In the genomic region with DNA sequence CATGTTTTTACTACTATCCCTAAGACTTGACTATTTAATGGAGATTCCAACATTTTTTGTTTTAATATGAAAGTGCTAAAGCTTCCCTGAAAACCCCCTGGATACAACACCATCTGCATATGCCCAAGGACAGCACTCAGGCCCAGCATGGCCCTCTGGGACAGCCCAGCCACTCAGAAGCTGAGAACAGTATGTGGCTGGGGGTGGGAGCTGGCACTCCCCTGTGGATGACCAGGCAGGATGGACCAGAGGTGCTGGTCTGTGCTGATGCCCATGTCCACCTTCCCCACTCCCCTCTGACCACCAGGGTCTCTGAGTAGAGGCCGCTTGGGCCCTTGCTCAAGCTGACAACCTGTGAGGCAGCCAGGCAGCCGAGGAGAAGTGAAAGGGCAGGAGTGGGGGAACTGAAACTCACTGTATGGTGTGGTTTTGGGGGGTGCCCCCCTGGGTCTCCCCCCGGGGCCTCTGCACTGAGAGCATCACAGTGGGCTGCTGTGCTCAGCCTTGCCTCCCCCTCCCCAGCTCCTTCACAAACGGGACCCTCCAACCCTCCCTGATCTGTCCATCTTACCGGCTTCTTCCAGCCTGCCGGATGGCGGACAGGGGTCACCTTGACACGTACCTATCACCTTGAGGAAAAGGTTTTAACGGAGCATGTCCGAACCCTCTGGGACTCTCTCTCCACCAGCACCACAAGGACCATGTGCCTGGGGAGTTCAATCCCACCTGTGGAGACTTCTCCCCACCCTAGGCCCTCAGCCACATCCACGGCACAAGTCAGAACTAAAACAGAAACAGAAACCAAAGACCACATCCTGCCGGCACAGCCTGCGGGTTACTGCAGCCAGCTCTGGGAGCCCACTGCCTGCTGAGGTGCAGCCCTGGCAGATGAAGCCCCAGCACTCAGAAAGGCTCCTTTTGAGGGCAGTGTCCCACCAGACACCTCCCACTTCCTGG, we compare ENCODE assay signal across 8 cellular contexts. TPM values are rescaled to one million over a fixed set of nuclear protein-coding genes. Genes with fewer than 3 reads are reported as not detected.
DNase-seq lines count a peak whose midpoint lies in the region; ATAC-seq and TF ChIP-seq lines count a peak whose summit lies in the region.

A gene (minus strand): TSS at position 785 of the 957 bp plus-strand sequence. CDS start 14,798 bp downstream, outside the sequence.

- POLR2A ChIA-PET in activated CD4-positive, alpha-beta T cell treated with anti-CD3 and anti-CD28 coated beads for 36 hours (lab: Charles Lee), result no interaction called here

- ATAC-seq in GM19395 (IDR thresholded peaks at IDR 0.05; ENCODE audit: unreplicated experiment) (peak; percentile 87), HG03521 (IDR thresholded peaks at IDR 0.05; ENCODE audit: unreplicated experiment) (peak; percentile 85)
- ATAC-seq in activated CD4-positive, alpha-beta T cell treated with anti-CD3 and anti-CD28 coated beads for 36 hours, result peak; percentile 97

- no peak within 1 kb of the TSS for H3K9ac ChIP-seq in rectal smooth muscle tissue (ENCODE audit: low read length)

- no peaks in the 10 kb centered on the region for H3K27me3 ChIP-seq in dorsolateral prefrontal cortex
- no peaks in the 10 kb centered on the region for H3K27me3 ChIP-seq in rectal smooth muscle tissue (ENCODE audit: control insufficient read depth, insufficient read depth, low read length)

- intact Hi-C loops in activated CD4-positive, alpha-beta T cell treated with anti-CD3 and anti-CD28 coated beads for 36 hours (cut with DNase I, micrococcal nuclease), result loop anchor here (1.0 to 2.0 kb wide), 3 partner anchors 26 to 247 kb away; a partner anchor contains a TSS
- intact Hi-C loops in dorsolateral prefrontal cortex (cut with DNase I), result no loop called here

- CTCF ChIA-PET in activated CD4-positive, alpha-beta T cell treated with anti-CD3 and anti-CD28 coated beads for 36 hours (lab: Charles Lee), result interaction anchor here (0.5 to 2.5 kb wide), 11 partner anchors 11 to 248 kb away, joined by 3 to 11 read pairs (median 4); no protein-coding TSS in a partner anchor

- peak within 1 kb of the TSS; percentile 78 for H3K4me3 Mint-ChIP-seq in activated CD4-positive, alpha-beta T cell treated with anti-CD3 and anti-CD28 coated beads for 36 hours

- TF ChIP-seq CTCF in dorsolateral prefrontal cortex (IDR thresholded peaks at IDR 0.05 in 54 of 56, conservative IDR thresholded peaks at IDR 0.05 in 2 of 56; ENCODE audit: low read depth in 1 of 56, partially characterized antibody in 56 of 56), result no peak

- peak within 1 kb of the TSS in 46 of 59 donors; percentile 3 to 55 (median 28) for H3K4me3 ChIP-seq in dorsolateral prefrontal cortex
- peak within 1 kb of the TSS; percentile 61 for H3K4me3 ChIP-seq in rectal smooth muscle tissue (ENCODE audit: low read length)

- peak within 1 kb of the TSS in 42 of 59 donors; percentile 1 to 80 (median 53) for H3K27ac ChIP-seq in dorsolateral prefrontal cortex
- no peak within 1 kb of the TSS for H3K27ac ChIP-seq in rectal smooth muscle tissue (ENCODE audit: low read depth, low read length)

- H3K36me3 Mint-ChIP-seq in activated CD4-positive, alpha-beta T cell treated with anti-CD3 and anti-CD28 coated beads for 36 hours (ENCODE audit: low read depth), result peaks cover 26% of the 10 kb centered on the region

- DNase-seq in A172 (ENCODE audit: low spot score), result peak; percentile 6
- DNase-seq in activated CD4-positive, alpha-beta T cell treated with anti-CD3 and anti-CD28 coated beads for 36 hours, result peak; percentile 85
- peak in 2 of 10 donors; percentile 24 to 34 for DNase-seq in dorsolateral prefrontal cortex
- no peak for DNase-seq in NCI-H524 treated with DMSO at 0.1 percent for 48 hours (lab: John Stamatoyannopoulos, UW)
- DNase-seq in NCI-H2107 treated with DMSO at 0.1 percent for 48 hours (lab: John Stamatoyannopoulos, UW; ENCODE audit: unreplicated experiment), result no peak

- H3K9me3 Mint-ChIP-seq in activated CD4-positive, alpha-beta T cell treated with anti-CD3 and anti-CD28 coated beads for 36 hours (ENCODE audit: low read depth), result peaks cover 9% of the 10 kb centered on the region

- no peaks in the 10 kb centered on the region for H3K27me3 Mint-ChIP-seq in activated CD4-positive, alpha-beta T cell treated with anti-CD3 and anti-CD28 coated beads for 36 hours

- H3K36me3 ChIP-seq in rectal smooth muscle tissue (ENCODE audit: control insufficient read depth, insufficient read depth, low read length), result no peaks in the 10 kb centered on the region

- no peaks in the 10 kb centered on the region for H3K4me1 ChIP-seq in rectal smooth muscle tissue (ENCODE audit: control insufficient read depth, insufficient read depth, low read length)

- H3K4me1 Mint-ChIP-seq in activated CD4-positive, alpha-beta T cell treated with anti-CD3 and anti-CD28 coated beads for 36 hours, result peaks cover 55% of the 10 kb centered on the region

- peak within 1 kb of the TSS; percentile 91 for H3K27ac Mint-ChIP-seq in activated CD4-positive, alpha-beta T cell treated with anti-CD3 and anti-CD28 coated beads for 36 hours

RNA-seq across cellular contexts. Expression of the gene that starts here (rescaled TPM):
- 2.0 and 3.1 TPM in 2 replicates for total RNA-seq in A172 (2014; rRNA removed; shearing (Covaris generic))
- 1 to 10 TPM; 1.3 to 1.5 TPM for total RNA-seq in activated CD4-positive, alpha-beta T cell treated with anti-CD3 and anti-CD28 coated beads for 36 hours
- total RNA-seq in dorsolateral prefrontal cortex, result 10 to 100 TPM; 11.6 to 46.8 (median 28.2) TPM

Comparison
In these comparisons a context has a peak if more than half of its experiments do, and no peak if none do; other contexts are left out.
1. DNase-seq: peak in A172 (single experiment) and activated CD4-positive, alpha-beta T cell treated with anti-CD3 and anti-CD28 coated beads for 36 hours (single experiment); none in NCI-H524 treated with DMSO at 0.1 percent for 48 hours (single experiment) and NCI-H2107 treated with DMSO at 0.1 percent for 48 hours (single experiment).
2. intact Hi-C loops: an anchor here in activated CD4-positive, alpha-beta T cell treated with anti-CD3 and anti-CD28 coated beads for 36 hours (1.0 to 2.0 kb wide); none called in dorsolateral prefrontal cortex.
3. Peak in every context shown above with its lines, with median percentiles within 50 percentile points of each other: ATAC-seq.